In the genomic region with DNA sequence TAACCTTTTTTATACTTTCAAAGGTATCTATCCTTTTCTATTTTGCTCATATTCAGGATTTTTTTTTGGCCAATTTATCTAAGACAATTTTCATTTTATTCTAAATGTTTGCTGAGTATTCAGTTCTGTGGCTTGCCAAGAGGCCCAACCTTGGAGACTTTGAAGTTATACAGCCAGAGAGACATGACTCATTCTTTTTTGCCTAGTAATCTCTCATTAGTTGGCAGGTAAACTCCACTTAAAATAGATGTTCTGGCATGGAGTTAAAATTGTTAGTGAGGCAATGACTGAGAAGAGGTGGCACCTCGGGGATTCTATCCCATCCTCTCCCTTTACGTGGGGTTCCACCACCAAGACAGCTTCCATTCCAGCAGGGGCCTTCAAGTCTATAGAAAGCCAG, we compare ENCODE assay signal across 22 cellular contexts.
A peak's percentile ranks its signal among the peaks of the same experiment; 100 is the strongest.
DNase-seq lines count a peak whose midpoint lies in the region; ATAC-seq, FAIRE-seq and TF ChIP-seq lines count a peak whose summit lies in the region.
"Had no signal": no experiment of that assay in that cellular context is flagged by ENCODE, and none has a peak within 500 bp of the region (broad histone marks: within the 10 kb centered on the region; RNA-seq: fewer than 3 reads in every experiment).

No MANE protein-coding gene starts in this region.

- DNase-seq in heart left ventricle (no peak), cardiac septum (ENCODE audit: low spot score) (no peak), astrocyte (ENCODE audit: low read depth) (peak; percentile 65), foreskin keratinocyte (peak; percentile 24 to 61), AG08396 (ENCODE audit: low spot score) (no peak)
- DNase-seq in stimulated activated naive CD8-positive, alpha-beta T cell treated with anti-CD3 and anti-CD28 coated beads, Interleukin-15, amount 100 ng/mL, for 72 hours = no peak
- no peak for DNase-seq in activated CD4-positive, alpha-beta T cell treated with anti-CD3 and anti-CD28 coated beads for 4 hours
- DNase-seq: activated naive CD4-positive, alpha-beta T cell treated with anti-CD3 and anti-CD28 coated beads, Interleukin-2, amount 50 U/mL, for 16 hours; CD4-positive, alpha-beta T cell; DMS79; endodermal cell; H9; KBM-7; naive B cell; NCI-H1417; NCI-H2171; stimulated activated naive CD4-positive, alpha-beta T cell; transverse colon had no signal

- H3K27ac Mint-ChIP-seq in astrocyte (ENCODE audit: unreplicated experiment) = no peak overlapping the region
- H3K27ac Mint-ChIP-seq in stimulated activated naive CD8-positive, alpha-beta T cell treated with anti-CD3 and anti-CD28 coated beads, Interleukin-15, amount 100 ng/mL, for 72 hours = no peak overlapping the region
- H3K27ac Mint-ChIP-seq: CD4-positive, alpha-beta T cell; endodermal cell; H9; naive B cell had no signal

- H3K79me2 ChIP-seq in astrocyte (ENCODE audit: insufficient read depth, low read length) = no peaks in the 10 kb centered on the region

- no peak for TF ChIP-seq POLR2A in heart left ventricle (IDR thresholded peaks at IDR 0.05)

- intact Hi-C loops in heart left ventricle (cut with DNase I) = loop anchor here in 2 of 10 donors (5.0 to 10.0 kb wide), 2 partner anchors 142 to 215 kb away; partner anchors contain the start of gene KCTD12 (in 2 of the 2)
- intact Hi-C loops in cardiac septum (cut with DNase I) = no loop called here

- peaks cover 0 to 11% (median 0%) of the 10 kb centered on the region in 12 donors for H3K4me1 ChIP-seq in heart left ventricle
- no peaks in the 10 kb centered on the region for H3K4me1 ChIP-seq in astrocyte (ENCODE audit: insufficient read depth, low read length)
- H3K4me1 ChIP-seq in foreskin keratinocyte = peaks cover 3% of the 10 kb centered on the region
- H3K4me1 ChIP-seq: A549, prostate gland had no signal

- no peak overlapping the region for H2AFZ ChIP-seq in astrocyte (ENCODE audit: low read depth, low read length)

- no peak for TF ChIP-seq CTCF in heart left ventricle (IDR thresholded peaks at IDR 0.05)
- no peak for TF ChIP-seq CTCF in astrocyte (IDR thresholded peaks at IDR 0.05; ENCODE audit: insufficient read depth, low read depth, low read length)
- no peak for TF ChIP-seq CTCF in foreskin keratinocyte (conservative IDR thresholded peaks at IDR 0.05)

- H3K9me3 Mint-ChIP-seq in astrocyte (ENCODE audit: unreplicated experiment) = no peaks in the 10 kb centered on the region
- no peaks in the 10 kb centered on the region for H3K9me3 Mint-ChIP-seq in stimulated activated naive CD8-positive, alpha-beta T cell treated with anti-CD3 and anti-CD28 coated beads, Interleukin-15, amount 100 ng/mL, for 72 hours
- H3K9me3 Mint-ChIP-seq: CD4-positive, alpha-beta T cell; central memory CD8-positive, alpha-beta T cell; H9 had no signal

- H3K36me3 ChIP-seq in heart left ventricle (no peaks in the 10 kb centered on the region), astrocyte (ENCODE audit: insufficient read depth, low read length) (no peaks in the 10 kb centered on the region)
- H3K36me3 ChIP-seq: prostate gland, transverse colon had no signal

- H3K9me3 ChIP-seq in heart left ventricle = no peaks in the 10 kb centered on the region
- H3K9me3 ChIP-seq in astrocyte (ENCODE audit: insufficient read depth, low read depth, low read length) = no peaks in the 10 kb centered on the region
- H3K9me3 ChIP-seq: A549, prostate gland, transverse colon had no signal

- H4K20me1 ChIP-seq in astrocyte (ENCODE audit: insufficient read depth, low read length) = no peaks in the 10 kb centered on the region

- H3K27ac ChIP-seq in heart left ventricle (no peak overlapping the region), astrocyte (ENCODE audit: low read depth, low read length) (no peak overlapping the region), foreskin keratinocyte (no peak overlapping the region)
- H3K27ac ChIP-seq: A549, prostate gland, transverse colon had no signal

- no peaks in the 10 kb centered on the region for H3K27me3 Mint-ChIP-seq in astrocyte (ENCODE audit: low read depth, unreplicated experiment)
- peaks cover 9% of the 10 kb centered on the region for H3K27me3 Mint-ChIP-seq in stimulated activated naive CD8-positive, alpha-beta T cell treated with anti-CD3 and anti-CD28 coated beads, Interleukin-15, amount 100 ng/mL, for 72 hours
- H3K27me3 Mint-ChIP-seq: CD4-positive, alpha-beta T cell; naive B cell had no signal

- H3K9ac ChIP-seq in astrocyte (ENCODE audit: low read length) = no peak overlapping the region

- 50 to 90% (median 72%) methylated on average over 2 of the region's 2 CpGs for WGBS in heart left ventricle, 4 donors

- FAIRE-seq in astrocyte (lab: Jason Lieb, UNC) = no peak
- FAIRE-seq: A549 had no signal

- H3K4me3 ChIP-seq in heart left ventricle (no peak overlapping the region), astrocyte (ENCODE audit: insufficient read depth, low read depth, low read length) (no peak overlapping the region)
- H3K4me3 ChIP-seq: A549, prostate gland, transverse colon had no signal

- no peaks in the 10 kb centered on the region for H3K36me3 Mint-ChIP-seq in astrocyte (ENCODE audit: low read depth, unreplicated experiment)
- H3K36me3 Mint-ChIP-seq: naive B cell had no signal

- peaks cover 4% of the 10 kb centered on the region for H3K4me1 Mint-ChIP-seq in astrocyte (ENCODE audit: low read depth, unreplicated experiment)
- H3K4me1 Mint-ChIP-seq in stimulated activated naive CD8-positive, alpha-beta T cell treated with anti-CD3 and anti-CD28 coated beads, Interleukin-15, amount 100 ng/mL, for 72 hours = no peaks in the 10 kb centered on the region
- H3K4me1 Mint-ChIP-seq: central memory CD8-positive, alpha-beta T cell; naive B cell had no signal

- H3K4me3 Mint-ChIP-seq in astrocyte (ENCODE audit: unreplicated experiment) = no peak overlapping the region
- H3K4me3 Mint-ChIP-seq in stimulated activated naive CD8-positive, alpha-beta T cell treated with anti-CD3 and anti-CD28 coated beads, Interleukin-15, amount 100 ng/mL, for 72 hours = no peak overlapping the region
- H3K4me3 Mint-ChIP-seq: CD4-positive, alpha-beta T cell; central memory CD8-positive, alpha-beta T cell; endodermal cell; H9; naive B cell had no signal

- no peak overlapping the region for H3K4me2 ChIP-seq in astrocyte (ENCODE audit: low read length)
- H3K4me2 ChIP-seq: A549 had no signal

- H3K27me3 ChIP-seq in heart left ventricle (no peaks in the 10 kb centered on the region), astrocyte (ENCODE audit: insufficient read depth, low read length) (no peaks in the 10 kb centered on the region), foreskin keratinocyte (no peaks in the 10 kb centered on the region)
- H3K27me3 ChIP-seq: transverse colon had no signal

- ATAC-seq in heart left ventricle = peak; percentile 40 to 80 (median 57)
- ATAC-seq in foreskin keratinocyte = peak; percentile 82
- ATAC-seq in stimulated activated naive CD8-positive, alpha-beta T cell treated with anti-CD3 and anti-CD28 coated beads, Interleukin-15, amount 100 ng/mL, for 72 hours = no peak
- no peak for ATAC-seq in HG03469 (IDR thresholded peaks at IDR 0.05; ENCODE audit: unreplicated experiment)
- ATAC-seq: A549 had no signal

Comparison
In these comparisons a context has a peak if more than half of its experiments do, and no peak if none do; other contexts are left out.
1. ATAC-seq: peak in heart left ventricle (4 of 4) and foreskin keratinocyte (single experiment); none in stimulated activated naive CD8-positive, alpha-beta T cell treated with anti-CD3 and anti-CD28 coated beads, Interleukin-15, amount 100 ng/mL, for 72 hours (single experiment) and HG03469 (single experiment).
2. DNase-seq: peak in astrocyte (single experiment) and foreskin keratinocyte (2 of 2); none in heart left ventricle (0 of 5), cardiac septum (single experiment), stimulated activated naive CD8-positive, alpha-beta T cell treated with anti-CD3 and anti-CD28 coated beads, Interleukin-15, amount 100 ng/mL, for 72 hours (0 of 2), AG08396 (single experiment) and activated CD4-positive, alpha-beta T cell treated with anti-CD3 and anti-CD28 coated beads for 4 hours (0 of 2).